18 cellular contexts compared by ENCODE assay signal in the genomic region with DNA sequence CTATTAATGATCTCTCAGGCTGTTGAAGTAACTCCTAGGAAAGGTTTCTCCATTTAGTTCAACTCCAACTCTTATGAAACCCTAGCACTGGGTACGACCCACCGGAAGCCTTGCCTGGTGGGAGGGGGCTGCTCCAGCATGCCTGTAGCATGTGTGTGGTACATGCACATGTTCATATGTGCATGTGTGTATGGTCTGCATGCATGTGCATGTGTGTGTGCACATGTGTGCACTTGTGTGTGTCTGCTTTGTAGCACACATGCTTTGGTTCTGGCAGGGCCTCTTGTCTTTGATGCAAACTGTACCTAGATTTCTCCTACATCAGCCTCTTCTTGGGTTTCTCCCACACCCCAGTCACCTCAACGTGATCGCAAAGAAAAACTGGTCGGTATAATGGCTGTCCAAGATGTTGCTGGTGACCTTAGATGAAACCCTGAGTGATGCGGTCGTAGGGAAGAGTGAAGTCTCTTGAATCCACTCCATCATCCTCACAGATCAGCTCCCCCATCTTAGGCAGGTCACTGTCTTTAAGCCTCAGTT.
DNase-seq lines count a peak whose midpoint lies in the region; ATAC-seq, FAIRE-seq and TF ChIP-seq lines count a peak whose summit lies in the region.
"Had no signal": no experiment of that assay in that cellular context is flagged by ENCODE, and none has a peak within 500 bp of the region (broad histone marks: within the 10 kb centered on the region; RNA-seq: fewer than 3 reads in every experiment).

No MANE protein-coding gene starts in this region.

- POLR2A ChIA-PET in HepG2 (lab: Yijun Ruan, JAX) = no interaction called here

- no peak overlapping the region for H3K4me3 Mint-ChIP-seq in nephron progenitor cell
- H3K4me3 Mint-ChIP-seq: CD4-positive, alpha-beta memory T cell had no signal

- no peaks in the 10 kb centered on the region for H3K36me3 Mint-ChIP-seq in nephron progenitor cell (ENCODE audit: low read depth)
- H3K36me3 Mint-ChIP-seq: CD4-positive, alpha-beta memory T cell had no signal

- TF ChIP-seq CTCF in HepG2 (CRISPR knock-in tag; IDR thresholded peaks at IDR 0.05) = no peak
- TF ChIP-seq CTCF in right lobe of liver (IDR thresholded peaks at IDR 0.05) = no peak
- TF ChIP-seq CTCF in esophagus muscularis mucosa (IDR thresholded peaks at IDR 0.05) = no peak
- TF ChIP-seq CTCF in nephron progenitor cell (IDR thresholded peaks at IDR 0.05) = no peak

- H3K9ac ChIP-seq in HepG2 (ENCODE audit: insufficient read depth, low read depth, low read length) (no peak overlapping the region), trophoblast cell (ENCODE audit: low read length) (no peak overlapping the region)
- H3K9ac ChIP-seq: GM23248 had no signal

- no peak for FAIRE-seq in HepG2 (lab: Jason Lieb, UNC)
- FAIRE-seq: GM12891, H1 had no signal

- intact Hi-C loops in HepG2 (cut with micrococcal nuclease; ENCODE audit: unreplicated experiment) = no loop called here
- intact Hi-C loops in right lobe of liver (cut with DNase I) = no loop called here
- intact Hi-C loops in esophagus muscularis mucosa (cut with DNase I) = no loop called here

- H2BK5ac ChIP-seq in trophoblast cell (ENCODE audit: low read depth, low read length, poor library complexity) = no peak overlapping the region

- H3K4me2 ChIP-seq in HepG2 (ENCODE audit: low read depth, low read length) = no peak overlapping the region
- H3K4me2 ChIP-seq in trophoblast cell (ENCODE audit: low read length) = no peak overlapping the region

- no peaks in the 10 kb centered on the region for H3K9me3 ChIP-seq in HepG2 (ENCODE audit: low read length)
- no peaks in the 10 kb centered on the region for H3K9me3 ChIP-seq in right lobe of liver
- no peaks in the 10 kb centered on the region for H3K9me3 ChIP-seq in esophagus muscularis mucosa
- H3K9me3 ChIP-seq in trophoblast cell (ENCODE audit: insufficient read depth, low read depth, low read length) = peaks cover 4% of the 10 kb centered on the region

- H3K27ac ChIP-seq in HepG2 (ENCODE audit: extremely low read length, insufficient read depth, low read length) = no peak overlapping the region
- H3K27ac ChIP-seq in right lobe of liver = no peak overlapping the region
- H3K27ac ChIP-seq in esophagus muscularis mucosa (replicated peaks in 1 of 4) = no peak overlapping the region
- H3K27ac ChIP-seq in trophoblast cell (ENCODE audit: low read depth, low read length) = no peak overlapping the region
- H3K27ac ChIP-seq: GM23248 had no signal

- no peak overlapping the region for H3K4ac ChIP-seq in trophoblast cell (ENCODE audit: low read depth, low read length)

- no peak overlapping the region for H2BK12ac ChIP-seq in trophoblast cell (ENCODE audit: low read length)

- CTCF ChIA-PET in HepG2 (lab: Yijun Ruan, JAX; ENCODE audit: low intra/inter-chr PET ratio, low total read pairs) = no interaction called here

- ATAC-seq in HepG2 = no peak
- ATAC-seq in right lobe of liver = no peak

- peaks cover 26% of the 10 kb centered on the region for H3K27me3 Mint-ChIP-seq in nephron progenitor cell (ENCODE audit: low read depth, poor library complexity)

- H2BK120ac ChIP-seq in trophoblast cell (ENCODE audit: insufficient read depth, low read length, poor library complexity) = no peak overlapping the region

- TF ChIP-seq EP300 in HepG2 (IDR thresholded peaks at IDR 0.05; ENCODE audit: low read depth in 2 of 2, low read length in 2 of 2) (no peak), HepG2 (CRISPR knock-in tag; IDR thresholded peaks at IDR 0.05; ENCODE audit: borderline replicate concordance) (no peak), esophagus muscularis mucosa (IDR thresholded peaks at IDR 0.05) (no peak)

- TF ChIP-seq RAD21 in HepG2 (CRISPR knock-in tag; IDR thresholded peaks at IDR 0.05) = no peak

- peaks cover 60% of the 10 kb centered on the region for H3K4me1 Mint-ChIP-seq in nephron progenitor cell

- no peak overlapping the region for H3K4me3 ChIP-seq in HepG2 (replicated peaks in 1 of 3; ENCODE audit: insufficient read depth in 1 of 3, low read depth in 2 of 3, low read length in 3 of 3)
- no peak overlapping the region for H3K4me3 ChIP-seq in right lobe of liver
- no peak overlapping the region for H3K4me3 ChIP-seq in esophagus muscularis mucosa
- H3K4me3 ChIP-seq in trophoblast cell (ENCODE audit: low read depth, low read length) = no peak overlapping the region
- H3K4me3 ChIP-seq: GM23248 had no signal

- H3K27ac Mint-ChIP-seq in nephron progenitor cell = no peak overlapping the region
- H3K27ac Mint-ChIP-seq: CD4-positive, alpha-beta memory T cell had no signal

- H4K8ac ChIP-seq in trophoblast cell (ENCODE audit: low read depth, low read length) = no peak overlapping the region

- H3K79me2 ChIP-seq in HepG2 (ENCODE audit: insufficient read depth, low read length) (no peaks in the 10 kb centered on the region), trophoblast cell (ENCODE audit: control insufficient read depth, insufficient read depth, low read length, poor library complexity) (no peaks in the 10 kb centered on the region)

- H2AFZ ChIP-seq in HepG2 (ENCODE audit: low read length) (no peak overlapping the region), trophoblast cell (ENCODE audit: insufficient read depth, low read length, poor library complexity) (no peak overlapping the region)
- H2AFZ ChIP-seq: GM23248 had no signal

- no peak overlapping the region for H3K18ac ChIP-seq in trophoblast cell (ENCODE audit: low read length)

- H4K20me1 ChIP-seq in HepG2 (ENCODE audit: insufficient read depth, low read length) = no peaks in the 10 kb centered on the region

- no peak overlapping the region for H2AK5ac ChIP-seq in trophoblast cell (ENCODE audit: low read length)

- no peaks in the 10 kb centered on the region for H3K4me1 ChIP-seq in HepG2 (ENCODE audit: insufficient read depth, low read length)
- no peaks in the 10 kb centered on the region for H3K4me1 ChIP-seq in right lobe of liver
- no peaks in the 10 kb centered on the region for H3K4me1 ChIP-seq in esophagus muscularis mucosa
- no peaks in the 10 kb centered on the region for H3K4me1 ChIP-seq in trophoblast cell (ENCODE audit: control insufficient read depth in 1 of 2, insufficient read depth in 2 of 2, low read length in 2 of 2)

- no peak overlapping the region for H4K12ac ChIP-seq in trophoblast cell (ENCODE audit: low read depth, low read length)

- no peaks in the 10 kb centered on the region for H3K9me3 Mint-ChIP-seq in nephron progenitor cell
- H3K9me3 Mint-ChIP-seq: CD4-positive, alpha-beta memory T cell had no signal

- H3K27me3 ChIP-seq in HepG2 (ENCODE audit: control insufficient read depth in 1 of 2, insufficient read depth in 2 of 2, low read length in 2 of 2) (peaks cover 3 to 51% of the 10 kb centered on the region in 2 experiments; a peak in 4 of 5 replicates), right lobe of liver (no peaks in the 10 kb centered on the region), esophagus muscularis mucosa (peaks cover 0 to 3% (median 0%) of the 10 kb centered on the region in 4 donors), trophoblast cell (ENCODE audit: insufficient read depth, low read length) (no peaks in the 10 kb centered on the region)

- TF ChIP-seq POLR2A in HepG2 (IDR thresholded peaks at IDR 0.05; ENCODE audit: insufficient read depth in 1 of 2, low read depth in 2 of 2, low read length in 2 of 2) (no peak), right lobe of liver (IDR thresholded peaks at IDR 0.05) (no peak), esophagus muscularis mucosa (IDR thresholded peaks at IDR 0.05; ENCODE audit: low read depth) (no peak)

- no peak overlapping the region for H3K14ac ChIP-seq in trophoblast cell (ENCODE audit: low read length)

- in situ Hi-C loops in HepG2 (cut with HindIII; ENCODE audit: extremely low pct_ligation_motif_present, low pct_unique_long_range_greater_than_20kb) = no loop called here

- DNase-seq in HepG2 (ENCODE audit: low spot score) = no peak
- no peak for DNase-seq in right lobe of liver
- DNase-seq in esophagus muscularis mucosa (ENCODE audit: extremely low spot score) = peak; percentile 91
- no peak for DNase-seq in trophoblast cell
- no peak for DNase-seq in dedifferentiated amniotic fluid mesenchymal stem cell (ENCODE audit: extremely low spot score)
- no peak for DNase-seq in nephron progenitor cell
- DNase-seq: C1 segment of cervical spinal cord; Calu3; CD4-positive, alpha-beta memory T cell; COR-L47; DMS53; DMS79 treated with DMSO at 0.1 percent for 48 hours; GF-D8; GM23248; H7; HCEC 1CT had no signal

- H3K36me3 ChIP-seq in HepG2 (replicated peaks in 1 of 2; ENCODE audit: control insufficient read depth in 1 of 2, insufficient read depth in 2 of 2, low read length in 2 of 2) (no peaks in the 10 kb centered on the region), right lobe of liver (no peaks in the 10 kb centered on the region), esophagus muscularis mucosa (no peaks in the 10 kb centered on the region), trophoblast cell (ENCODE audit: control insufficient read depth in 1 of 2, insufficient read depth in 2 of 2, low read length in 2 of 2) (no peaks in the 10 kb centered on the region)

- peak overlapping the region; percentile 77 for H3K23ac ChIP-seq in trophoblast cell (ENCODE audit: low read length)

- no peaks in the 10 kb centered on the region for H3K79me1 ChIP-seq in trophoblast cell (ENCODE audit: low read length)

- WGBS in HepG2 (ENCODE audit: low lambda C conversion rate) = 40% methylated on average over 7 of the region's 7 CpGs
- 89% methylated on average over 2 of the region's 7 CpGs for WGBS in right lobe of liver (ENCODE audit: insufficient coverage, low coverage, low lambda C conversion rate, missing lambda C conversion rate)
- WGBS in esophagus muscularis mucosa = 81% methylated on average over 7 of the region's 7 CpGs
- WGBS in trophoblast cell (ENCODE audit: extremely low coverage, insufficient coverage, insufficient read length) = no CpG with 5 or more reads among the region's 7 CpGs

- H4K91ac ChIP-seq in trophoblast cell (ENCODE audit: low read depth, low read length) = no peak overlapping the region

- no TSS peak for BruUV-seq in HepG2 (replicated peaks; lab: Mats Ljungman, UMichigan)

TF ChIP-seq in HepG2, 621 proteins besides CTCF, POLR2A, EP300 and RAD21:
- TF ChIP-seq, protein P1, sequence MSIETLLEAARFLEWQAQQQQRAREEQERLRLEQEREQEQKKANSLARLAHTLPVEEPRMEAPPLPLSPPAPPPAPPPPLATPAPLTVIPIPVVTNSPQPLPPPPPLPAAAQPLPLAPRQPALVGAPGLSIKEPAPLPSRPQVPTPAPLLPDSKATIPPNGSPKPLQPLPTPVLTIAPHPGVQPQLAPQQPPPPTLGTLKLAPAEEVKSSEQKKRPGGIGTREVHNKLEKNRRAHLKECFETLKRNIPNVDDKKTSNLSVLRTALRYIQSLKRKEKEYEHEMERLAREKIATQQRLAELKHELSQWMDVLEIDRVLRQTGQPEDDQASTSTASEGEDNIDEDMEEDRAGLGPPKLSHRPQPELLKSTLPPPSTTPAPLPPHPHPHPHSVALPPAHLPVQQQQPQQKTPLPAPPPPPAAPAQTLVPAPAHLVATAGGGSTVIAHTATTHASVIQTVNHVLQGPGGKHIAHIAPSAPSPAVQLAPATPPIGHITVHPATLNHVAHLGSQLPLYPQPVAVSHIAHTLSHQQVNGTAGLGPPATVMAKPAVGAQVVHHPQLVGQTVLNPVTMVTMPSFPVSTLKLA (IDR thresholded peaks at IDR 0.05) = peak; percentile 92
- no peak for TF ChIP-seq KAT8 (CRISPR knock-in tag; IDR thresholded peaks at IDR 0.05)
